ENCODE assay signal across 1 cellular context in the genomic region with DNA sequence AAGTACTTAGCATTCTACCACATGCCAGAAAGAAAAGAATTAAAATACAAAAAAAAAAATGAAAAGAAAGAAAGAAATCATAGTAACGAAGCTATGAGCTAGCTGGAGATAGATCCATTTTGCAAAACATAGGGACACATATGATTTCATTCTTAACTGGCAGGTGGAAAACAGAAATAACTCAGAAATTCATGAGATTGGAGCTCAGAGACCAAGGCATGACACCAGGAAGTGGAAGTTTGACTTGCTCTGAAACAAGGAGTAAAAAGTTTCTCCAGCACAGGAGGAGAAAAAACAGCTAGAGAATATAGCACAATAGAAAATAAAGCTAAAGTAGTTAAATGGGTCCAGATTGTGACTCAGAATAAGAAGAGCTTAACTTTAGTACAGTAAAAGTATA.
TF ChIP-seq lines count a peak whose summit lies in the region.

No MANE protein-coding gene starts in this region.

TF ChIP-seq in K562, 482 proteins besides CTCF, POLR2A, EP300 and RAD21 (continued from another document):
- TF ChIP-seq, protein P1, sequence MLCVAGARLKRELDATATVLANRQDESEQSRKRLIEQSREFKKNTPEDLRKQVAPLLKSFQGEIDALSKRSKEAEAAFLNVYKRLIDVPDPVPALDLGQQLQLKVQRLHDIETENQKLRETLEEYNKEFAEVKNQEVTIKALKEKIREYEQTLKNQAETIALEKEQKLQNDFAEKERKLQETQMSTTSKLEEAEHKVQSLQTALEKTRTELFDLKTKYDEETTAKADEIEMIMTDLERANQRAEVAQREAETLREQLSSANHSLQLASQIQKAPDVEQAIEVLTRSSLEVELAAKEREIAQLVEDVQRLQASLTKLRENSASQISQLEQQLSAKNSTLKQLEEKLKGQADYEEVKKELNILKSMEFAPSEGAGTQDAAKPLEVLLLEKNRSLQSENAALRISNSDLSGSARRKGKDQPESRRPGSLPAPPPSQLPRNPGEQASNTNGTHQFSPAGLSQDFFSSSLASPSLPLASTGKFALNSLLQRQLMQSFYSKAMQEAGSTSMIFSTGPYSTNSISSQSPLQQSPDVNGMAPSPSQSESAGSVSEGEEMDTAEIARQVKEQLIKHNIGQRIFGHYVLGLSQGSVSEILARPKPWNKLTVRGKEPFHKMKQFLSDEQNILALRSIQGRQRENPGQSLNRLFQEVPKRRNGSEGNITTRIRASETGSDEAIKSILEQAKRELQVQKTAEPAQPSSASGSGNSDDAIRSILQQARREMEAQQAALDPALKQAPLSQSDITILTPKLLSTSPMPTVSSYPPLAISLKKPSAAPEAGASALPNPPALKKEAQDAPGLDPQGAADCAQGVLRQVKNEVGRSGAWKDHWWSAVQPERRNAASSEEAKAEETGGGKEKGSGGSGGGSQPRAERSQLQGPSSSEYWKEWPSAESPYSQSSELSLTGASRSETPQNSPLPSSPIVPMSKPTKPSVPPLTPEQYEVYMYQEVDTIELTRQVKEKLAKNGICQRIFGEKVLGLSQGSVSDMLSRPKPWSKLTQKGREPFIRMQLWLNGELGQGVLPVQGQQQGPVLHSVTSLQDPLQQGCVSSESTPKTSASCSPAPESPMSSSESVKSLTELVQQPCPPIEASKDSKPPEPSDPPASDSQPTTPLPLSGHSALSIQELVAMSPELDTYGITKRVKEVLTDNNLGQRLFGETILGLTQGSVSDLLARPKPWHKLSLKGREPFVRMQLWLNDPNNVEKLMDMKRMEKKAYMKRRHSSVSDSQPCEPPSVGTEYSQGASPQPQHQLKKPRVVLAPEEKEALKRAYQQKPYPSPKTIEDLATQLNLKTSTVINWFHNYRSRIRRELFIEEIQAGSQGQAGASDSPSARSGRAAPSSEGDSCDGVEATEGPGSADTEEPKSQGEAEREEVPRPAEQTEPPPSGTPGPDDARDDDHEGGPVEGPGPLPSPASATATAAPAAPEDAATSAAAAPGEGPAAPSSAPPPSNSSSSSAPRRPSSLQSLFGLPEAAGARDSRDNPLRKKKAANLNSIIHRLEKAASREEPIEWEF (CRISPR knock-in tag; IDR thresholded peaks at IDR 0.05) = no peak
TF ChIP-seq in K562: peak in this region for 0.
